8 cellular contexts compared by ENCODE assay signal in genomic region chr1:67735806-67736627, GRCh38. TPM values are rescaled to one million over a fixed set of nuclear protein-coding genes. Genes with fewer than 3 reads are reported as not detected.
DNase-seq lines count a peak whose midpoint lies in the region; ATAC-seq, FAIRE-seq and TF ChIP-seq lines count a peak whose summit lies in the region.

No MANE protein-coding gene starts in this region.

- POLR2A ChIA-PET in A549 (lab: Yijun Ruan, JAX), result interaction anchor here (0.6 kb wide), 1 partner anchor 194 kb away, joined by 6 read pairs; no protein-coding TSS in a partner anchor

- H4K91ac ChIP-seq in neuronal stem cell (ENCODE audit: low read depth, low read length, poor library complexity), result no peak overlapping the region

- H3K27me3 ChIP-seq in fibroblast of lung (ENCODE audit: control insufficient read depth, insufficient read depth, low read length), result no peaks in the 10 kb centered on the region
- no peaks in the 10 kb centered on the region for H3K27me3 ChIP-seq in neuronal stem cell (ENCODE audit: control insufficient read depth in 3 of 3, insufficient read depth in 3 of 3, low read depth in 1 of 3, low read length in 3 of 3)
- no peaks in the 10 kb centered on the region for H3K27me3 ChIP-seq in uterus

- peak overlapping the region; percentile 66 for H3K18ac ChIP-seq in neuronal stem cell (ENCODE audit: low read length)

- H3K79me1 ChIP-seq in neuronal stem cell (ENCODE audit: low read depth, low read length), result no peaks in the 10 kb centered on the region

- H3K4me1 ChIP-seq in A549 (peaks cover 45% of the 10 kb centered on the region), fibroblast of lung (ENCODE audit: control insufficient read depth, extremely low read depth, insufficient read depth, low read length) (peaks cover 30% of the 10 kb centered on the region), neuronal stem cell (ENCODE audit: control insufficient read depth in 2 of 2, insufficient read depth in 1 of 2, low read depth in 1 of 2, low read length in 2 of 2) (peaks cover 10 to 16% of the 10 kb centered on the region in 2 donors), uterus (peaks cover 4 to 17% of the 10 kb centered on the region in 2 donors)

- TF ChIP-seq POLR2A in A549 (IDR thresholded peaks at IDR 0.05; ENCODE audit: low read length) (no peak), uterus (IDR thresholded peaks at IDR 0.05) (no peak)

- ATAC-seq in A549 (peak; percentile 83 to 88), GM18519 (IDR thresholded peaks at IDR 0.05; ENCODE audit: low FRiP score, unreplicated experiment) (peak; percentile 92), HG02943 (IDR thresholded peaks at IDR 0.05; ENCODE audit: low read depth, unreplicated experiment) (peak; percentile 97)

- no peak for TF ChIP-seq RAD21 in A549 (conservative IDR thresholded peaks at IDR 0.05 in 1 of 2, IDR thresholded peaks at IDR 0.05 in 1 of 2)

- peaks cover 31% of the 10 kb centered on the region for H3K79me2 ChIP-seq in fibroblast of lung (ENCODE audit: control insufficient read depth, insufficient read depth, low read length)

- no peak for FAIRE-seq in A549 (lab: Jason Lieb, UNC)

- H3K4me3 ChIP-seq in A549, result no peak overlapping the region
- peak overlapping the region in 3 of 4 experiments; percentile 0 to 25 (median 18) for H3K4me3 ChIP-seq in fibroblast of lung (replicated peaks in 1 of 4; ENCODE audit: control extremely low read depth in 1 of 4, insufficient read depth in 1 of 4, low read depth in 3 of 4, low read length in 4 of 4)
- peak overlapping the region in 1 of 2 donors; percentile 39 for H3K4me3 ChIP-seq in neuronal stem cell (ENCODE audit: low read length in 2 of 2)
- H3K4me3 ChIP-seq in uterus, result no peak overlapping the region

- H2BK120ac ChIP-seq in neuronal stem cell (ENCODE audit: low read depth, low read length), result no peak overlapping the region

- H2BK5ac ChIP-seq in neuronal stem cell (ENCODE audit: low read length), result no peak overlapping the region

- H3K14ac ChIP-seq in neuronal stem cell (ENCODE audit: low read length), result no peak overlapping the region

- H4K8ac ChIP-seq in neuronal stem cell (ENCODE audit: low read depth, low read length), result no peak overlapping the region

- H2AK5ac ChIP-seq in neuronal stem cell (ENCODE audit: low read depth, low read length), result no peak overlapping the region

- H4K20me1 ChIP-seq in fibroblast of lung (ENCODE audit: control insufficient read depth, extremely low read depth, insufficient read depth, low read length), result no peaks in the 10 kb centered on the region

- DNase-seq in A549 (ENCODE audit: low read depth in 1 of 2, low spot score in 1 of 2), result peak; percentile 36 to 67
- DNase-seq in NCI-H226, result peak; percentile 96
- peak; percentile 31 for DNase-seq in activated T-cell treated with anti-CD3 and anti-CD28 coated beads, Interleukin-2, amount 50 U/mL, for 1 hour
- peak; percentile 82 to 97 for DNase-seq in fibroblast of lung (ENCODE audit: low read depth in 2 of 2)
- DNase-seq in neuronal stem cell (ENCODE audit: low spot score), result no peak
- peak; percentile 84 to 88 for DNase-seq in uterus

- intact Hi-C loops in uterus (cut with DNase I; ENCODE audit: low total_unique reads), result no loop called here

- no peak overlapping the region for H2BK12ac ChIP-seq in neuronal stem cell (ENCODE audit: low read length)

- H3K27ac ChIP-seq in A549 (peak overlapping the region; percentile 76 to 80; a peak in 5 of 6 replicates), fibroblast of lung (ENCODE audit: insufficient read depth, low read length) (peak overlapping the region; percentile 87), neuronal stem cell (replicated peaks; ENCODE audit: low read length) (peak overlapping the region; percentile 3), uterus (peak overlapping the region; percentile 70 to 81)

- TF ChIP-seq CTCF in A549 (IDR thresholded peaks at IDR 0.05) (no peak), fibroblast of lung (conservative IDR thresholded peaks at IDR 0.05 in 1 of 2, IDR thresholded peaks at IDR 0.05 in 1 of 2; ENCODE audit: low read depth in 1 of 2, low read length in 2 of 2) (no peak), uterus (IDR thresholded peaks at IDR 0.05) (no peak)

- H3K23ac ChIP-seq in neuronal stem cell (ENCODE audit: low read depth, low read length, poor library complexity), result no peak overlapping the region

- peak overlapping the region; percentile 0 for H2BK15ac ChIP-seq in neuronal stem cell (ENCODE audit: low read length)

- CTCF ChIA-PET in A549 (lab: Yijun Ruan, JAX), result interaction anchor here (1.0 kb wide), 1 partner anchor 203 kb away, joined by 3 read pairs; no protein-coding TSS in a partner anchor

- H3K36me3 ChIP-seq in fibroblast of lung (ENCODE audit: control insufficient read depth, insufficient read depth, low read length) (no peaks in the 10 kb centered on the region), neuronal stem cell (replicated peaks in 1 of 2; ENCODE audit: control insufficient read depth in 2 of 2, insufficient read depth in 2 of 2, low read length in 2 of 2) (no peaks in the 10 kb centered on the region), uterus (no peaks in the 10 kb centered on the region)

- H3K4me2 ChIP-seq in A549, result peak overlapping the region; percentile 81
- peak overlapping the region; percentile 86 for H3K4me2 ChIP-seq in fibroblast of lung (ENCODE audit: extremely low read depth, insufficient read depth, low read length)
- no peak overlapping the region for H3K4me2 ChIP-seq in neuronal stem cell (ENCODE audit: insufficient read depth, low read length, poor library complexity, severe bottlenecking)

- H3K4ac ChIP-seq in neuronal stem cell (ENCODE audit: low read length), result no peak overlapping the region

- H3K9me3 ChIP-seq in A549 (no peaks in the 10 kb centered on the region), fibroblast of lung (ENCODE audit: control insufficient read depth, insufficient read depth, low read depth, low read length) (no peaks in the 10 kb centered on the region), neuronal stem cell (replicated peaks in 1 of 2; ENCODE audit: control insufficient read depth in 2 of 2, insufficient read depth in 1 of 2, low read depth in 1 of 2, low read length in 2 of 2) (no peaks in the 10 kb centered on the region), uterus (no peaks in the 10 kb centered on the region)

- no peak for TF ChIP-seq EP300 in A549 (IDR thresholded peaks at IDR 0.05)

- H3K9ac ChIP-seq in fibroblast of lung (ENCODE audit: insufficient read depth, low read length), result peak overlapping the region; percentile 32
- no peak overlapping the region for H3K9ac ChIP-seq in neuronal stem cell (ENCODE audit: low read depth, low read length, poor library complexity)

- 11% methylated on average over 8 of the region's 11 CpGs for WGBS in A549 (ENCODE audit: missing lambda C conversion rate)
- WGBS in neuronal stem cell (ENCODE audit: extremely low coverage in 2 of 2, insufficient read length in 2 of 2, insufficient replicate concordance in 1 of 2), 2 donors, result no CpG with 5 or more reads among the region's 11 CpGs

- H2AFZ ChIP-seq in fibroblast of lung (ENCODE audit: low read length) (no peak overlapping the region), neuronal stem cell (ENCODE audit: low read length) (peak overlapping the region; percentile 98)

TF ChIP-seq in A549, 52 proteins besides CTCF, POLR2A, EP300 and RAD21:
- TF ChIP-seq FOSL2 (IDR thresholded peaks at IDR 0.05) (no peak), FOSL2 (CRISPR knock-in tag; IDR thresholded peaks at IDR 0.05) (peak; percentile 60; the same call in 1 of the 2 replicates), MAFK (IDR thresholded peaks at IDR 0.05; ENCODE audit: partially characterized antibody) (no peak)

RNA-seq across cellular contexts. Expression of gene GADD45A, which starts 51.0 kb away (rescaled TPM):
- 26.6 and 44.7 TPM in 2 replicates for polyA plus RNA-seq in A549 (2011; rRNA removed)
- polyA plus RNA-seq in A549 (2012; cell fraction: cytosol; rRNA removed), result 67.8 and 72.1 TPM in 2 replicates
- 113 and 126 TPM in 2 replicates for polyA plus RNA-seq in A549 (2012; cell fraction: nucleus; rRNA removed)
- 36.0 to 49.6 TPM (median 41.6 TPM) in 3 replicates for polyA plus RNA-seq in A549 (2017; fragmentation: RNase III; extraction: RNeasy Plus Mini Kit Qiagen cat#74134 plus additional on column Dnase treatment)
- polyA minus RNA-seq in A549 (2011; rRNA and poly(A)+ RNA removed), result 4.6 and 7.2 TPM in 2 replicates
- total RNA-seq in fibroblast of lung, result 70.1 and 133 TPM in 2 replicates
- 41.7 and 63.3 TPM in 2 replicates for polyA plus RNA-seq in fibroblast of lung
- 56.4 and 92.1 TPM in 2 replicates for polyA plus RNA-seq in fibroblast of lung (2012)
- 7.9 and 15.2 TPM in 2 replicates for polyA minus RNA-seq in fibroblast of lung (ENCODE audit: low replicate concordance)
- 58.6 TPM for polyA plus RNA-seq in neuronal stem cell (2013, experiment 1 of 2)
- 59.0 TPM for polyA plus RNA-seq in neuronal stem cell (2013, experiment 2 of 2)
- 10 to 100 TPM; 11.1 to 35.6 (median 20.3) TPM for total RNA-seq in uterus

Comparison
In these comparisons a context has a peak if more than half of its experiments do, and no peak if none do; other contexts are left out.
1. H3K27ac ChIP-seq: peak in every context shown above with its lines; median percentile 87 in fibroblast of lung; 78 in A549; 76 in uterus; 3 in neuronal stem cell.
2. H3K4me3 ChIP-seq: peak in fibroblast of lung (3 of 4); none in A549 (single experiment) and uterus (0 of 2).
3. Peak in every context shown above with its lines, with median percentiles within 50 percentile points of each other: ATAC-seq.